Comparison of ENCODE assay signal across 1 cellular context in genomic region chr19:56829586-56829985, GRCh38.
TF ChIP-seq lines count a peak whose summit lies in the region.

No MANE protein-coding gene starts in this region.

TF ChIP-seq in HepG2, 621 proteins besides CTCF, POLR2A, EP300 and RAD21 (continued from another document):
- TF ChIP-seq, protein P1, sequence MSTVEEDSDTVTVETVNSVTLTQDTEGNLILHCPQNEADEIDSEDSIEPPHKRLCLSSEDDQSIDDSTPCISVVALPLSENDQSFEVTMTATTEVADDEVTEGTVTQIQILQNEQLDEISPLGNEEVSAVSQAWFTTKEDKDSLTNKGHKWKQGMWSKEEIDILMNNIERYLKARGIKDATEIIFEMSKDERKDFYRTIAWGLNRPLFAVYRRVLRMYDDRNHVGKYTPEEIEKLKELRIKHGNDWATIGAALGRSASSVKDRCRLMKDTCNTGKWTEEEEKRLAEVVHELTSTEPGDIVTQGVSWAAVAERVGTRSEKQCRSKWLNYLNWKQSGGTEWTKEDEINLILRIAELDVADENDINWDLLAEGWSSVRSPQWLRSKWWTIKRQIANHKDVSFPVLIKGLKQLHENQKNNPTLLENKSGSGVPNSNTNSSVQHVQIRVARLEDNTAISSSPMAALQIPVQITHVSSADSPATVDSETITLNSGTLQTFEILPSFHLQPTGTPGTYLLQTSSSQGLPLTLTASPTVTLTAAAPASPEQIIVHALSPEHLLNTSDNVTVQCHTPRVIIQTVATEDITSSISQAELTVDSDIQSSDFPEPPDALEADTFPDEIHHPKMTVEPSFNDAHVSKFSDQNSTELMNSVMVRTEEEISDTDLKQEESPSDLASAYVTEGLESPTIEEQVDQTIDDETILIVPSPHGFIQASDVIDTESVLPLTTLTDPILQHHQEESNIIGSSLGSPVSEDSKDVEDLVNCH (CRISPR knock-in tag; IDR thresholded peaks at IDR 0.05): no peak
- 0 out of 2 replicates have a peak, but pooled peaks have one; percentile 19 for TF ChIP-seq POLR2AphosphoS5 (IDR thresholded peaks at IDR 0.05; ENCODE audit: low read depth, low read length)
- no peak for TF ChIP-seq SIX1 (CRISPR knock-in tag; IDR thresholded peaks at IDR 0.05; ENCODE audit: borderline replicate concordance)
- no peak for TF ChIP-seq NR2F1 (CRISPR knock-in tag; IDR thresholded peaks at IDR 0.05)
- 0 out of 2 replicates have a peak, but pooled peaks have one; percentile 19 for TF ChIP-seq NFYC (CRISPR knock-in tag; IDR thresholded peaks at IDR 0.05)
- TF ChIP-seq ADNP (CRISPR knock-in tag; IDR thresholded peaks at IDR 0.05): no peak
- no peak for TF ChIP-seq KAT7 (CRISPR knock-in tag; IDR thresholded peaks at IDR 0.05; ENCODE audit: borderline replicate concordance)
- TF ChIP-seq, protein P2, sequence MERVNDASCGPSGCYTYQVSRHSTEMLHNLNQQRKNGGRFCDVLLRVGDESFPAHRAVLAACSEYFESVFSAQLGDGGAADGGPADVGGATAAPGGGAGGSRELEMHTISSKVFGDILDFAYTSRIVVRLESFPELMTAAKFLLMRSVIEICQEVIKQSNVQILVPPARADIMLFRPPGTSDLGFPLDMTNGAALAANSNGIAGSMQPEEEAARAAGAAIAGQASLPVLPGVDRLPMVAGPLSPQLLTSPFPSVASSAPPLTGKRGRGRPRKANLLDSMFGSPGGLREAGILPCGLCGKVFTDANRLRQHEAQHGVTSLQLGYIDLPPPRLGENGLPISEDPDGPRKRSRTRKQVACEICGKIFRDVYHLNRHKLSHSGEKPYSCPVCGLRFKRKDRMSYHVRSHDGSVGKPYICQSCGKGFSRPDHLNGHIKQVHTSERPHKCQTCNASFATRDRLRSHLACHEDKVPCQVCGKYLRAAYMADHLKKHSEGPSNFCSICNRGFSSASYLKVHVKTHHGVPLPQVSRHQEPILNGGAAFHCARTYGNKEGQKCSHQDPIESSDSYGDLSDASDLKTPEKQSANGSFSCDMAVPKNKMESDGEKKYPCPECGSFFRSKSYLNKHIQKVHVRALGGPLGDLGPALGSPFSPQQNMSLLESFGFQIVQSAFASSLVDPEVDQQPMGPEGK (CRISPR knock-in tag; IDR thresholded peaks at IDR 0.05): 0 out of 2 replicates have a peak, but pooled peaks have one; percentile 26
- TF ChIP-seq ZNF10 (CRISPR knock-in tag; IDR thresholded peaks at IDR 0.05; ENCODE audit: borderline replicate concordance, low read depth): no peak
- TF ChIP-seq CREM (IDR thresholded peaks at IDR 0.05): no peak
- TF ChIP-seq CREM (CRISPR knock-in tag; IDR thresholded peaks at IDR 0.05): no peak
- TF ChIP-seq, protein P3, sequence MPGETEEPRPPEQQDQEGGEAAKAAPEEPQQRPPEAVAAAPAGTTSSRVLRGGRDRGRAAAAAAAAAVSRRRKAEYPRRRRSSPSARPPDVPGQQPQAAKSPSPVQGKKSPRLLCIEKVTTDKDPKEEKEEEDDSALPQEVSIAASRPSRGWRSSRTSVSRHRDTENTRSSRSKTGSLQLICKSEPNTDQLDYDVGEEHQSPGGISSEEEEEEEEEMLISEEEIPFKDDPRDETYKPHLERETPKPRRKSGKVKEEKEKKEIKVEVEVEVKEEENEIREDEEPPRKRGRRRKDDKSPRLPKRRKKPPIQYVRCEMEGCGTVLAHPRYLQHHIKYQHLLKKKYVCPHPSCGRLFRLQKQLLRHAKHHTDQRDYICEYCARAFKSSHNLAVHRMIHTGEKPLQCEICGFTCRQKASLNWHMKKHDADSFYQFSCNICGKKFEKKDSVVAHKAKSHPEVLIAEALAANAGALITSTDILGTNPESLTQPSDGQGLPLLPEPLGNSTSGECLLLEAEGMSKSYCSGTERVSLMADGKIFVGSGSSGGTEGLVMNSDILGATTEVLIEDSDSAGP (CRISPR knock-in tag; IDR thresholded peaks at IDR 0.05; ENCODE audit: borderline replicate concordance): no peak
- peak; percentile 92 for TF ChIP-seq RBM22 (optimal IDR thresholded peaks at IDR 0.05; ENCODE audit: low read length)
- no peak for TF ChIP-seq ZNF772 (CRISPR knock-in tag; IDR thresholded peaks at IDR 0.05)
- TF ChIP-seq SYNCRIP (IDR thresholded peaks at IDR 0.05; ENCODE audit: insufficient read depth, low read depth, low read length): no peak
- no peak for TF ChIP-seq ZNF652 (CRISPR knock-in tag; IDR thresholded peaks at IDR 0.05; ENCODE audit: borderline replicate concordance, low read depth)
- TF ChIP-seq ZNF451 (CRISPR knock-in tag; IDR thresholded peaks at IDR 0.05): no peak
- no peak for TF ChIP-seq ZNF746 (CRISPR knock-in tag; IDR thresholded peaks at IDR 0.05)
TF ChIP-seq in HepG2: peak in this region for 11.
